Comparison of ENCODE assay signal across 31 cellular contexts in the genomic region with DNA sequence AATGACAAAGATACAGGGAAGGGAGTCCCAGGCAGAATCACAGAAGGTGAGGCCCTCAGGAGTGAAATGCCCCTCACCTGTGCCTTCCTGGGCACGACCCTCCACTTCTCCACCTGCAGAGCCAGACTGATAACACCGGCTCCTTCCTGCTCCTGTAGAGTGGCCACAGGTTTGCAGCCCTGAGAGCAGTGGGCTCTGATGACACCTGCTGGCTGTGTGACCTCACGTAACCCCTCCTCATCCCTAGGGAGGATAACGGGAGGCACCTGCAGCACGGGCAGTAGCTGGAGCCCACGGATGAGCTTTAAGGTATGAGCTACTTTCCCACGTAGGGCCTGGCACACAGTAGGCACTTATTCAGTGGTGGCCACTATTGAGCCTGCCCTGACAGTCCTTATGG. TPM values are rescaled to one million over a fixed set of nuclear protein-coding genes. Genes with fewer than 3 reads are reported as not detected.
A peak's percentile ranks its signal among the peaks of the same experiment; 100 is the strongest.
DNase-seq lines count a peak whose midpoint lies in the region; ATAC-seq and TF ChIP-seq lines count a peak whose summit lies in the region.
"Had no signal": no experiment of that assay in that cellular context is flagged by ENCODE, and none has a peak within 500 bp of the region (broad histone marks: within the 10 kb centered on the region; RNA-seq: fewer than 3 reads in every experiment).

No MANE protein-coding gene starts in this region.

- H3K36me3 ChIP-seq in Panc1 (ENCODE audit: control insufficient read depth, insufficient read depth, low read length) (no peaks in the 10 kb centered on the region), PC-9 (ENCODE audit: low read depth) (no peaks in the 10 kb centered on the region)
- H3K36me3 ChIP-seq: colonic mucosa, ovary had no signal

- in situ Hi-C loops in Panc1 (cut with HindIII; ENCODE audit: low pct_unique_long_range_greater_than_20kb, low sequenced_read_pairs): no loop called here

- ATAC-seq in left ventricle myocardium superior: peak; percentile 3
- no peak for ATAC-seq in right cardiac atrium
- ATAC-seq in Panc1: 0 out of 2 replicates have a peak, but pooled peaks have one; percentile 52
- no peak for ATAC-seq in stimulated activated naive B cell treated with anti-CD40 and anti-IgM and Interleukin-4, amounts not matched to agents 10 μg/mL and 1 μg/mL and 100 μg/mL, for 72 hours (replicated peaks)
- ATAC-seq: stimulated activated memory B cell treated with anti-CD40 and anti-IgM and Interleukin-4, amounts not matched to agents 10 μg/mL and 1 μg/mL and 100 μg/mL, for 72 hours had no signal

- H3K27me3 ChIP-seq in right cardiac atrium (ENCODE audit: control insufficient read depth, insufficient read depth) (no peaks in the 10 kb centered on the region), Panc1 (ENCODE audit: control insufficient read depth, insufficient read depth, low read length) (no peaks in the 10 kb centered on the region), PC-9 (ENCODE audit: insufficient read depth, low read depth) (no peaks in the 10 kb centered on the region)
- H3K27me3 ChIP-seq: colonic mucosa, ovary had no signal

- H3K4me1 ChIP-seq in right cardiac atrium (ENCODE audit: control insufficient read depth, insufficient read depth, low read length): no peaks in the 10 kb centered on the region
- no peaks in the 10 kb centered on the region for H3K4me1 ChIP-seq in Panc1 (ENCODE audit: control insufficient read depth, insufficient read depth, low read length)
- no peaks in the 10 kb centered on the region for H3K4me1 ChIP-seq in PC-9 (replicated peaks; ENCODE audit: insufficient read depth)
- H3K4me1 ChIP-seq: colonic mucosa had no signal

- H3K4me3 Mint-ChIP-seq in stimulated activated naive B cell treated with anti-CD40 and anti-IgM and Interleukin-4, amounts not matched to agents 10 μg/mL and 1 μg/mL and 100 μg/mL, for 72 hours: no peak overlapping the region
- H3K4me3 Mint-ChIP-seq: activated CD4-positive, alpha-beta T cell treated with anti-CD3 and anti-CD28 coated beads, Interleukin-2, amount 10 ng/mL, durations not matched to agents 24 days and 14 days; activated naive CD8-positive, alpha-beta T cell; CD14-positive monocyte; nephron progenitor cell; stimulated activated memory B cell treated with anti-CD40 and anti-IgM and Interleukin-4, amounts not matched to agents 10 μg/mL and 1 μg/mL and 100 μg/mL, for 72 hours; type B pancreatic cell had no signal

- peaks cover 9 to 10% of the 10 kb centered on the region in 2 donors for H3K9me3 Mint-ChIP-seq in stimulated activated naive B cell treated with anti-CD40 and anti-IgM and Interleukin-4, amounts not matched to agents 10 μg/mL and 1 μg/mL and 100 μg/mL, for 72 hours
- H3K9me3 Mint-ChIP-seq: activated CD4-positive, alpha-beta T cell treated with anti-CD3 and anti-CD28 coated beads, Interleukin-2, amount 10 ng/mL, durations not matched to agents 24 days and 14 days; type B pancreatic cell had no signal

- no peaks in the 10 kb centered on the region for H3K79me2 ChIP-seq in PC-9 (ENCODE audit: low read depth)

- intact Hi-C loops in left ventricle myocardium superior (cut with micrococcal nuclease) (no loop called here), right cardiac atrium (cut with DNase I) (loop anchor here (5.0 to 10.0 kb wide), 2 partner anchors 215 to 217 kb away; no protein-coding TSS in a partner anchor), Panc1 (cut with micrococcal nuclease; ENCODE audit: unreplicated experiment) (no loop called here), PC-9 (cut with micrococcal nuclease; ENCODE audit: unreplicated experiment) (loop anchor here (2.0 to 10.0 kb wide), 5 partner anchors 77 to 635 kb away; a partner anchor contains a TSS)

- no peaks in the 10 kb centered on the region for H4K20me1 ChIP-seq in PC-9 (ENCODE audit: insufficient read depth)

- H3K27ac ChIP-seq in right cardiac atrium (ENCODE audit: low read length) (no peak overlapping the region), Panc1 (ENCODE audit: low read length) (no peak overlapping the region), PC-9 (no peak overlapping the region)
- H3K27ac ChIP-seq: 22Rv1, colonic mucosa, ovary, skin epidermis had no signal

- DNase-seq in NCI-H1092 treated with DMSO at 0.1 percent for 48 hours (lab: John Stamatoyannopoulos, UW) (peak; percentile 3), NCI-H1092 (lab: John Stamatoyannopoulos, UW) (no peak), left ventricle myocardium superior (no peak), right cardiac atrium (no peak), Panc1 (ENCODE audit: low read depth, low spot score) (no peak), PC-9 (no peak), NOMO-1 treated with DMSO at 0.1 percent for 48 hours (lab: John Stamatoyannopoulos, UW; ENCODE audit: unreplicated experiment) (no peak)
- no peak for DNase-seq in stimulated activated naive B cell treated with anti-CD40 and anti-IgM and Interleukin-4, amounts not matched to agents 10 μg/mL and 1 μg/mL and 100 μg/mL, for 72 hours
- DNase-seq: activated CD4-positive, alpha-beta T cell treated with anti-CD3 and anti-CD28 coated beads, Interleukin-2, amount 10 ng/mL, durations not matched to agents 24 days and 14 days; activated effector memory CD4-positive, alpha-beta T cell treated with anti-CD3 and anti-CD28 coated beads, Interleukin-2, amount 50 U/mL, for 16 hours; activated T-cell treated with anti-CD3 and anti-CD28 coated beads, Interleukin-2, amount 50 U/mL, for 1 hour; aorta; colonic mucosa; DMS79 treated with DMSO at 0.1 percent for 48 hours; effector CD4-positive, alpha-beta T cell; GDM1; hippocampal formation; Kasumi-1; NCI-H187; nephron progenitor cell; ovary; SIG-M5; substantia nigra; SW 1271; T-helper 9 cell had no signal

- BruUV-seq in Panc1 (replicated peaks; lab: Mats Ljungman, UMichigan) (no TSS peak), PC-9 (replicated peaks; lab: Mats Ljungman, UMichigan) (no TSS peak)

- no peak overlapping the region for H3K27ac Mint-ChIP-seq in stimulated activated naive B cell treated with anti-CD40 and anti-IgM and Interleukin-4, amounts not matched to agents 10 μg/mL and 1 μg/mL and 100 μg/mL, for 72 hours
- H3K27ac Mint-ChIP-seq: activated CD4-positive, alpha-beta T cell treated with anti-CD3 and anti-CD28 coated beads, Interleukin-2, amount 10 ng/mL, durations not matched to agents 24 days and 14 days; activated naive CD8-positive, alpha-beta T cell; CD14-positive monocyte; nephron progenitor cell; stimulated activated memory B cell treated with anti-CD40 and anti-IgM and Interleukin-4, amounts not matched to agents 10 μg/mL and 1 μg/mL and 100 μg/mL, for 72 hours; type B pancreatic cell had no signal

- no peaks in the 10 kb centered on the region for H3F3A ChIP-seq in PC-9 (ENCODE audit: insufficient read depth, low read depth)

- no peak overlapping the region for H3K4me3 ChIP-seq in right cardiac atrium (ENCODE audit: low read length)
- H3K4me3 ChIP-seq in Panc1 (ENCODE audit: low read depth in 2 of 2, low read length in 2 of 2): no peak overlapping the region
- no peak overlapping the region for H3K4me3 ChIP-seq in PC-9
- H3K4me3 ChIP-seq: colonic mucosa, ovary, skin epidermis had no signal

- peaks cover 3 to 8% of the 10 kb centered on the region in 2 donors for H3K36me3 Mint-ChIP-seq in stimulated activated naive B cell treated with anti-CD40 and anti-IgM and Interleukin-4, amounts not matched to agents 10 μg/mL and 1 μg/mL and 100 μg/mL, for 72 hours
- H3K36me3 Mint-ChIP-seq: activated naive CD8-positive, alpha-beta T cell; CD14-positive monocyte; stimulated activated memory B cell treated with anti-CD40 and anti-IgM and Interleukin-4, amounts not matched to agents 10 μg/mL and 1 μg/mL and 100 μg/mL, for 72 hours; type B pancreatic cell had no signal

- no peak overlapping the region for H2AFZ ChIP-seq in PC-9

- peaks cover 0 to 1% of the 10 kb centered on the region in 2 donors for H3K4me1 Mint-ChIP-seq in stimulated activated naive B cell treated with anti-CD40 and anti-IgM and Interleukin-4, amounts not matched to agents 10 μg/mL and 1 μg/mL and 100 μg/mL, for 72 hours
- H3K4me1 Mint-ChIP-seq: CD14-positive monocyte, nephron progenitor cell had no signal

- POLR2A ChIA-PET in Panc1 (lab: Charles Lee): no interaction called here
- POLR2A ChIA-PET in PC-9 (lab: Charles Lee; ENCODE audit: unreplicated experiment): no interaction called here

- CTCF ChIA-PET in Panc1 (lab: Charles Lee): interaction anchor here (0.6 kb wide), 1 partner anchor 207 kb away, joined by 3 read pairs; no protein-coding TSS in a partner anchor
- CTCF ChIA-PET in PC-9 (lab: Charles Lee): no interaction called here

- no peak for TF ChIP-seq CTCF in Panc1 (IDR thresholded peaks at IDR 0.05)
- no peak for TF ChIP-seq CTCF in PC-9 (conservative IDR thresholded peaks at IDR 0.05)

- peaks cover 59 to 79% of the 10 kb centered on the region in 2 donors for H3K27me3 Mint-ChIP-seq in stimulated activated naive B cell treated with anti-CD40 and anti-IgM and Interleukin-4, amounts not matched to agents 10 μg/mL and 1 μg/mL and 100 μg/mL, for 72 hours

- H3K9me2 ChIP-seq in PC-9 (ENCODE audit: insufficient read depth): no peaks in the 10 kb centered on the region

- 33% methylated on average over 7 of the region's 7 CpGs for WGBS in right cardiac atrium

- no peak overlapping the region for H3K4me2 ChIP-seq in PC-9

- peaks cover 3% of the 10 kb centered on the region for H3K9me3 ChIP-seq in right cardiac atrium (ENCODE audit: control insufficient read depth, low read length)
- no peaks in the 10 kb centered on the region for H3K9me3 ChIP-seq in Panc1 (ENCODE audit: control insufficient read depth, insufficient read depth, low read depth, low read length)
- no peaks in the 10 kb centered on the region for H3K9me3 ChIP-seq in PC-9 (ENCODE audit: insufficient read depth, low read depth)
- H3K9me3 ChIP-seq: colonic mucosa, ovary had no signal

RNA-seq across cellular contexts. Expression of a gene that starts 25.5 kb away (rescaled TPM):
- 17.7 TPM for total RNA-seq in left ventricle myocardium superior
- total RNA-seq in right cardiac atrium: 10 to 100 TPM; 27.0 to 38.4 (median 28.9) TPM
- polyA plus RNA-seq in right cardiac atrium: 11.5 TPM
- 34.4 TPM for total RNA-seq in Panc1 (2021; ENCODE audit: unreplicated experiment)
- polyA plus RNA-seq in Panc1 (2012; ENCODE audit: insufficient read length): 34.6 TPM
- total RNA-seq in PC-9 (2021): 22.1 and 27.8 TPM in 2 replicates

Comparison
In these comparisons a context has a peak if more than half of its experiments do, and no peak if none do; other contexts are left out.
1. ATAC-seq: peak in left ventricle myocardium superior (single experiment) and Panc1 (single experiment); none in right cardiac atrium (0 of 2) and stimulated activated naive B cell treated with anti-CD40 and anti-IgM and Interleukin-4, amounts not matched to agents 10 μg/mL and 1 μg/mL and 100 μg/mL, for 72 hours (0 of 2).
2. intact Hi-C loops: an anchor here in right cardiac atrium (5.0 to 10.0 kb wide) and PC-9 (2.0 to 10.0 kb wide); none called in left ventricle myocardium superior and Panc1.